ENCODE assay signal across 15 cellular contexts in the genomic region with DNA sequence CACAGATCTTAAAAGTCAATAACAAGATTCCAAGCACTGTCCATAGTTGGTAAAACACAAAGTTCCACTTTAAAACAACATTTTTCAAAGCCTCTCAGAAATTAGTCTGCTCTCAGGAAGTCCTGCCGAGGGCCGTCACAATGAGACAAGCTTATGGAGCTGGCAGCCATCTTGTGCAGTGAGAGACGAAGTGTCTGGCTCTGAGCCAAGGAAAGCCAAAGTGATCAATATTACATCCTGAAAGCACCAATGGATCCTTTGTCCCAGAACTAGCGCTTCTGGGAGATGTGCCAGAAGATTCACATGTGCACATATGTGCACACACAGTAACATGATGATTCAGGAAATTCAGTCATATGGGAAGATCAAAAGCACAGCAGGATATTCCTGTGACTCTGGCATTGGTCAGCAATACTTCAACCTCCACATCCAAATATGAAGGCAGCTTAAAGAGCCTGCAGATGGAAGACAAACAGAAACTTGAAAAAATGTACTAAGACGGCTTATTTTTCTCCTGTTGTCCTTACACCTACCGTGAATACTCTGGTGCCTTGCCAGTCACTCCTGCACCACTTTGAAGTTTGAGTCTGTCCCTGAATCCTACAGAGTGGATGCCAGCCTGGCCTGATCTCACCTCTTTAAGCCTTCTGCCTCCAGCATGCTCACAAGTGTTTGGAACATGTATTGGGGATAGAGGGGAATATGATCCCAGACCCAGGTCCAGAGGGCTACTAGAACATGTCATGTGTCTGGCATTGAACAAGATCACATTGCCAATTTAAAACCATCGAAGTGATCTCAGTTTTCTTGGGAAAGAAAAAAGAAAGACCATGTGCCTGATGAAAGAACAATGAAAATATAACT. TPM values are rescaled to one million over a fixed set of nuclear protein-coding genes. Genes with fewer than 3 reads are reported as not detected.
A peak's percentile ranks its signal among the peaks of the same experiment; 100 is the strongest.
DNase-seq lines count a peak whose midpoint lies in the region; ATAC-seq, FAIRE-seq and TF ChIP-seq lines count a peak whose summit lies in the region.
"Had no signal": no experiment of that assay in that cellular context is flagged by ENCODE, and none has a peak within 500 bp of the region (broad histone marks: within the 10 kb centered on the region; RNA-seq: fewer than 3 reads in every experiment).

No MANE protein-coding gene starts in this region.

- ATAC-seq in K562 (no peak), HG02981 (IDR thresholded peaks at IDR 0.05; ENCODE audit: unreplicated experiment) (no peak), GM18873 (IDR thresholded peaks at IDR 0.05; ENCODE audit: low FRiP score, unreplicated experiment) (no peak)
- ATAC-seq: CD8-positive, alpha-beta T cell had no signal

- CTCF ChIA-PET in K562 (lab: Yijun Ruan, JAX; ENCODE audit: low intra/inter-chr PET ratio): no interaction called here
- CTCF ChIA-PET in activated CD4-positive, alpha-beta memory T cell treated with anti-CD3 and anti-CD28 coated beads for 36 hours (lab: Charles Lee): no interaction called here

- no peak overlapping the region for H3K4me2 ChIP-seq in K562 (ENCODE audit: insufficient read depth, low read length)

- no peak for TF ChIP-seq EP300 in K562 (IDR thresholded peaks at IDR 0.05; ENCODE audit: low read length)

- H4K20me1 ChIP-seq in K562 (replicated peaks; ENCODE audit: control insufficient read depth, insufficient read depth, low read length): no peaks in the 10 kb centered on the region

- H3K4me1 ChIP-seq in K562 (replicated peaks in 1 of 2; ENCODE audit: control insufficient read depth in 2 of 2, insufficient read depth in 2 of 2, low read length in 2 of 2): no peaks in the 10 kb centered on the region

- H3K9me3 ChIP-seq in K562 (replicated peaks; ENCODE audit: control insufficient read depth, insufficient read depth, low read depth, low read length): no peaks in the 10 kb centered on the region
- H3K9me3 ChIP-seq: heart left ventricle had no signal

- TF ChIP-seq RAD21 in K562 (CRISPR knock-in tag; conservative IDR thresholded peaks at IDR 0.05 in 1 of 2, IDR thresholded peaks at IDR 0.05 in 1 of 2): no peak

- no peak overlapping the region for H3K9ac ChIP-seq in K562 (ENCODE audit: insufficient read depth in 1 of 2, low read depth in 2 of 2, low read length in 2 of 2)

- POLR2A ChIA-PET in K562 (lab: Yijun Ruan, JAX): no interaction called here
- POLR2A ChIA-PET in activated CD4-positive, alpha-beta memory T cell treated with anti-CD3 and anti-CD28 coated beads for 36 hours (lab: Charles Lee): no interaction called here

- no peaks in the 10 kb centered on the region for H3K9me1 ChIP-seq in K562 (ENCODE audit: control insufficient read depth, insufficient read depth, low read length)

- H3K27ac Mint-ChIP-seq in nephron: peak overlapping the region; percentile 13 to 54 (median 14)
- no peak overlapping the region for H3K27ac Mint-ChIP-seq in activated CD4-positive, alpha-beta memory T cell treated with anti-CD3 and anti-CD28 coated beads for 36 hours
- H3K27ac Mint-ChIP-seq: CD8-positive, alpha-beta T cell; mesothelial cell of epicardium had no signal

- H3K36me3 Mint-ChIP-seq in nephron (ENCODE audit: low read depth): no peaks in the 10 kb centered on the region
- H3K36me3 Mint-ChIP-seq in activated CD4-positive, alpha-beta memory T cell treated with anti-CD3 and anti-CD28 coated beads for 36 hours: no peaks in the 10 kb centered on the region
- H3K36me3 Mint-ChIP-seq: CD8-positive, alpha-beta T cell; mesothelial cell of epicardium had no signal

- peaks cover 20% of the 10 kb centered on the region for H3K4me1 Mint-ChIP-seq in nephron
- no peaks in the 10 kb centered on the region for H3K4me1 Mint-ChIP-seq in activated CD4-positive, alpha-beta memory T cell treated with anti-CD3 and anti-CD28 coated beads for 36 hours (ENCODE audit: low read depth)
- H3K4me1 Mint-ChIP-seq: central memory CD8-positive, alpha-beta T cell; mesothelial cell of epicardium had no signal

- TF ChIP-seq POLR2A in K562 (conservative IDR thresholded peaks at IDR 0.05): no peak

- BruUV-seq in K562 (replicated peaks; lab: Mats Ljungman, UMichigan): no TSS peak

- no peak overlapping the region for H3K4me3 ChIP-seq in K562
- H3K4me3 ChIP-seq: heart left ventricle had no signal

- H3K36me3 ChIP-seq in K562 (ENCODE audit: control insufficient read depth, insufficient read depth, low read length): no peaks in the 10 kb centered on the region
- H3K36me3 ChIP-seq: heart left ventricle had no signal

- no peaks in the 10 kb centered on the region for H3K27me3 ChIP-seq in K562 (ENCODE audit: control insufficient read depth in 2 of 2, insufficient read depth in 2 of 2, low read length in 2 of 2)
- H3K27me3 ChIP-seq: heart left ventricle had no signal

- DNase-seq in Daoy (ENCODE audit: low read depth) (peak; percentile 57), NCI-H1105 treated with DMSO at 0.1 percent for 48 hours (lab: John Stamatoyannopoulos, UW) (peak; percentile 67), K562 (ENCODE audit: extremely low read depth in 1 of 4, low spot score in 3 of 4) (no peak), head of caudate nucleus (no peak)
- DNase-seq in activated CD4-positive, alpha-beta memory T cell treated with anti-CD3 and anti-CD28 coated beads for 36 hours: no peak
- DNase-seq: CD8-positive, alpha-beta T cell; heart left ventricle; Kasumi-1; OCI-M1 had no signal

- TF ChIP-seq CTCF in K562 (IDR thresholded peaks at IDR 0.05 in 2 of 3, conservative IDR thresholded peaks at IDR 0.05 in 1 of 3; ENCODE audit: insufficient read depth in 2 of 3, low read depth in 1 of 3, low read length in 3 of 3) (no peak), nephron (IDR thresholded peaks at IDR 0.05; ENCODE audit: unreplicated experiment in 3 of 3) (no peak)

- H3K9me3 Mint-ChIP-seq in nephron: no peaks in the 10 kb centered on the region
- H3K9me3 Mint-ChIP-seq in activated CD4-positive, alpha-beta memory T cell treated with anti-CD3 and anti-CD28 coated beads for 36 hours: no peaks in the 10 kb centered on the region
- H3K9me3 Mint-ChIP-seq: CD8-positive, alpha-beta T cell; central memory CD8-positive, alpha-beta T cell; mesothelial cell of epicardium had no signal

- no peaks in the 10 kb centered on the region for H3K27me3 Mint-ChIP-seq in nephron (ENCODE audit: low read depth)
- H3K27me3 Mint-ChIP-seq in activated CD4-positive, alpha-beta memory T cell treated with anti-CD3 and anti-CD28 coated beads for 36 hours: peaks cover 19% of the 10 kb centered on the region

- H3K4me3 Mint-ChIP-seq in nephron: no peak overlapping the region
- no peak overlapping the region for H3K4me3 Mint-ChIP-seq in activated CD4-positive, alpha-beta memory T cell treated with anti-CD3 and anti-CD28 coated beads for 36 hours
- H3K4me3 Mint-ChIP-seq: CD8-positive, alpha-beta T cell; central memory CD8-positive, alpha-beta T cell; mesothelial cell of epicardium had no signal

- no peak overlapping the region for H3K27ac ChIP-seq in K562 (ENCODE audit: extremely low read depth, low read depth, low read length)
- H3K27ac ChIP-seq: VCaP had no signal

- FAIRE-seq in K562 (lab: Jason Lieb, UNC): no peak

- in situ Hi-C loops in K562 (cut with MboI): no loop called here

- intact Hi-C loops in K562 (cut with micrococcal nuclease) (no loop called here), head of caudate nucleus (cut with DNase I) (no loop called here)
- intact Hi-C loops in activated CD4-positive, alpha-beta memory T cell treated with anti-CD3 and anti-CD28 coated beads for 36 hours (cut with micrococcal nuclease): no loop called here

- WGBS in K562 (ENCODE audit: insufficient coverage, low coverage, missing lambda C conversion rate): 0% methylated on average over 7 of the region's 7 CpGs

- H2AFZ ChIP-seq in K562 (ENCODE audit: low read depth, low read length): no peak overlapping the region

- H3K79me2 ChIP-seq in K562 (ENCODE audit: control insufficient read depth, insufficient read depth, low read length): no peaks in the 10 kb centered on the region

TF ChIP-seq in K562, 482 proteins besides CTCF, POLR2A, EP300 and RAD21:
- TF ChIP-seq NFIX (CRISPR knock-in tag; IDR thresholded peaks at IDR 0.05; ENCODE audit: low read depth): 0 out of 2 replicates have a peak, but pooled peaks have one; percentile 29
- no peak for TF ChIP-seq SAFB (IDR thresholded peaks at IDR 0.05; ENCODE audit: borderline replicate concordance, low read depth, low read length)
- peak; percentile 73 for TF ChIP-seq NFIC (IDR thresholded peaks at IDR 0.05)
TF ChIP-seq in K562: peak in this region for 2.

RNA-seq across cellular contexts. Expression of a gene that starts 44.5 kb away (rescaled TPM):
- 2.7 and 4.1 TPM in 2 replicates for total RNA-seq in Daoy (2014; rRNA removed; shearing (Covaris generic))
- not detected in 2 replicates for total RNA-seq in K562 (2011; cell fraction: chromatin; rRNA removed; ENCODE audit: low replicate concordance)
- total RNA-seq in K562 (2011; cell fraction: nucleolus; rRNA removed): not detected in 2 replicates
- total RNA-seq in K562 (2011; cell fraction: nucleoplasm; rRNA removed): not detected in 2 replicates
- total RNA-seq in K562 (2014; rRNA removed) (not detected in 2 replicates), K562 (2014; rRNA removed; fragmentation: Illumina TruSeq; extraction: Trizol) (not detected in 2 replicates), K562 (2015; rRNA removed; fragmentation: Illumina TruSeq; extraction: Trizol) (not detected in 2 replicates), K562 (2021) (0.22 TPM in 1 of 2 replicates, not detected in the other)
- polyA plus RNA-seq in K562 (2011; rRNA removed) (not detected in 2 replicates), K562 (2014; fragmentation: Illumina TruSeq; extraction: Trizol) (not detected in 2 replicates), K562 (2014; fragmentation: Nextera tagmentation; extraction: Ambion mirVana) (not detected), K562 (2014; rRNA removed) (not detected in 2 replicates)
- not detected in 2 replicates for polyA plus RNA-seq in K562 (2011; cell fraction: cytosol; rRNA removed)
- not detected in 2 replicates for polyA plus RNA-seq in K562 (2011; cell fraction: nucleus; rRNA removed)
- polyA plus RNA-seq in K562 (2012): not detected in 2 replicates
- polyA minus RNA-seq in K562 (2011; rRNA and poly(A)+ RNA removed): not detected in 2 replicates
- polyA minus RNA-seq in K562 (2011; cell fraction: cytosol; rRNA and poly(A)+ RNA removed): not detected in 2 replicates
- polyA minus RNA-seq in K562 (2011; cell fraction: nucleus; rRNA and poly(A)+ RNA removed): not detected in 2 replicates
- total RNA-seq in activated CD4-positive, alpha-beta memory T cell treated with anti-CD3 and anti-CD28 coated beads for 36 hours: not detected
- total RNA-seq: CD8-positive, alpha-beta T cell had no signal

Comparison
In these comparisons a context has a peak if more than half of its experiments do, and no peak if none do; other contexts are left out.
1. DNase-seq: peak in Daoy (single experiment) and NCI-H1105 treated with DMSO at 0.1 percent for 48 hours (single experiment); none in K562 (0 of 4), head of caudate nucleus (0 of 42) and activated CD4-positive, alpha-beta memory T cell treated with anti-CD3 and anti-CD28 coated beads for 36 hours (single experiment).